8 cellular contexts compared by ENCODE assay signal in genomic region chr2:230643576-230644291, GRCh38.
A peak's percentile ranks its signal among the peaks of the same experiment; 100 is the strongest.
DNase-seq lines count a peak whose midpoint lies in the region; ATAC-seq and TF ChIP-seq lines count a peak whose summit lies in the region.

No MANE protein-coding gene starts in this region.

- no peak for TF ChIP-seq CTCF in WTC11 (IDR thresholded peaks at IDR 0.05)

- peaks cover 3% of the 10 kb centered on the region for H3K36me3 Mint-ChIP-seq in activated CD4-positive, alpha-beta T cell treated with anti-CD3 and anti-CD28 coated beads, Interleukin-2, amount 10 ng/mL, durations not matched to agents 24 days and 14 days (ENCODE audit: low read depth)
- no peaks in the 10 kb centered on the region for H3K36me3 Mint-ChIP-seq in stimulated activated effector memory CD8-positive, alpha-beta T cell treated with anti-CD3 and anti-CD28 coated beads, Interleukin-12 subunit alpha, Interleukin-12 subunit beta, amount 100 ng/mL, for 72 hours
- H3K36me3 Mint-ChIP-seq in WTC11 = no peaks in the 10 kb centered on the region

- CTCF ChIA-PET in WTC11 (lab: Charles Lee) = no interaction called here

- H3K27ac Mint-ChIP-seq in activated CD4-positive, alpha-beta T cell treated with anti-CD3 and anti-CD28 coated beads, Interleukin-2, amount 10 ng/mL, durations not matched to agents 24 days and 14 days = peak overlapping the region; percentile 90
- H3K27ac Mint-ChIP-seq in stimulated activated effector memory CD8-positive, alpha-beta T cell treated with anti-CD3 and anti-CD28 coated beads, Interleukin-12 subunit alpha, Interleukin-12 subunit beta, amount 100 ng/mL, for 72 hours = peak overlapping the region; percentile 92
- no peak overlapping the region for H3K27ac Mint-ChIP-seq in WTC11

- POLR2A ChIA-PET in WTC11 (lab: Charles Lee) = no interaction called here

- H3K4me3 Mint-ChIP-seq in activated CD4-positive, alpha-beta T cell treated with anti-CD3 and anti-CD28 coated beads, Interleukin-2, amount 10 ng/mL, durations not matched to agents 24 days and 14 days = peak overlapping the region; percentile 28
- peak overlapping the region; percentile 39 for H3K4me3 Mint-ChIP-seq in stimulated activated effector memory CD8-positive, alpha-beta T cell treated with anti-CD3 and anti-CD28 coated beads, Interleukin-12 subunit alpha, Interleukin-12 subunit beta, amount 100 ng/mL, for 72 hours
- no peak overlapping the region for H3K4me3 Mint-ChIP-seq in WTC11

- DNase-seq in activated CD4-positive, alpha-beta T cell treated with anti-CD3 and anti-CD28 coated beads, Interleukin-2, amount 10 ng/mL, durations not matched to agents 24 days and 14 days = peak; percentile 87
- DNase-seq in left ventricle myocardium superior (no peak), NCI-H2171 treated with DMSO at 0.1 percent for 48 hours (lab: John Stamatoyannopoulos, UW) (no peak), WTC11 (ENCODE audit: low spot score) (no peak)
- peak in 1 of 2 donors; percentile 73 for DNase-seq in stimulated activated effector memory CD8-positive, alpha-beta T cell treated with anti-CD3 and anti-CD28 coated beads, Interleukin-12 subunit alpha, Interleukin-12 subunit beta, amount 100 ng/mL, for 72 hours (ENCODE audit: low spot score in 2 of 2)

- H3K27me3 Mint-ChIP-seq in activated CD4-positive, alpha-beta T cell treated with anti-CD3 and anti-CD28 coated beads, Interleukin-2, amount 10 ng/mL, durations not matched to agents 24 days and 14 days = no peaks in the 10 kb centered on the region
- no peaks in the 10 kb centered on the region for H3K27me3 Mint-ChIP-seq in WTC11 (ENCODE audit: low read depth)

- peak; percentile 72 for ATAC-seq in GM19035 (IDR thresholded peaks at IDR 0.05; ENCODE audit: unreplicated experiment)
- peak; percentile 81 for ATAC-seq in HG03196 (IDR thresholded peaks at IDR 0.05; ENCODE audit: unreplicated experiment)
- ATAC-seq in left ventricle myocardium superior = peak; percentile 82
- peak; percentile 92 for ATAC-seq in stimulated activated effector memory CD8-positive, alpha-beta T cell treated with anti-CD3 and anti-CD28 coated beads, Interleukin-12 subunit alpha, Interleukin-12 subunit beta, amount 100 ng/mL, for 72 hours
- no peak; the same call in 1 of the 2 replicates for ATAC-seq in WTC11
- ATAC-seq in GM18858 (IDR thresholded peaks at IDR 0.05; ENCODE audit: unreplicated experiment) = no peak

- peaks cover 7% of the 10 kb centered on the region for H3K9me3 Mint-ChIP-seq in activated CD4-positive, alpha-beta T cell treated with anti-CD3 and anti-CD28 coated beads, Interleukin-2, amount 10 ng/mL, durations not matched to agents 24 days and 14 days
- no peaks in the 10 kb centered on the region for H3K9me3 Mint-ChIP-seq in stimulated activated effector memory CD8-positive, alpha-beta T cell treated with anti-CD3 and anti-CD28 coated beads, Interleukin-12 subunit alpha, Interleukin-12 subunit beta, amount 100 ng/mL, for 72 hours
- H3K9me3 Mint-ChIP-seq in WTC11 = peaks cover 4% of the 10 kb centered on the region; the same call in 1 of the 2 replicates

- H3K4me1 Mint-ChIP-seq in activated CD4-positive, alpha-beta T cell treated with anti-CD3 and anti-CD28 coated beads, Interleukin-2, amount 10 ng/mL, durations not matched to agents 24 days and 14 days = peaks cover 24% of the 10 kb centered on the region
- H3K4me1 Mint-ChIP-seq in stimulated activated effector memory CD8-positive, alpha-beta T cell treated with anti-CD3 and anti-CD28 coated beads, Interleukin-12 subunit alpha, Interleukin-12 subunit beta, amount 100 ng/mL, for 72 hours = peaks cover 20% of the 10 kb centered on the region
- no peaks in the 10 kb centered on the region for H3K4me1 Mint-ChIP-seq in WTC11

- intact Hi-C loops in activated CD4-positive, alpha-beta T cell treated with anti-CD3 and anti-CD28 coated beads, Interleukin-2, amount 10 ng/mL, durations not matched to agents 24 days and 14 days (cut with micrococcal nuclease) = loop anchor here (1.0 to 2.0 kb wide), 4 partner anchors 16 to 151 kb away; no protein-coding TSS in a partner anchor
- intact Hi-C loops in left ventricle myocardium superior (cut with micrococcal nuclease) = no loop called here

TF ChIP-seq in WTC11, 78 proteins besides CTCF, POLR2A, EP300 and RAD21:
- TF ChIP-seq TEAD4 (CRISPR knock-in tag; IDR thresholded peaks at IDR 0.05) (no peak), SMAD3 (CRISPR knock-in tag; IDR thresholded peaks at IDR 0.05; ENCODE audit: borderline replicate concordance) (no peak), E2F4 (CRISPR knock-in tag; IDR thresholded peaks at IDR 0.05; ENCODE audit: borderline replicate concordance, low read depth) (no peak), NR1H2 (CRISPR knock-in tag; IDR thresholded peaks at IDR 0.05) (no peak), PREB (CRISPR knock-in tag; IDR thresholded peaks at IDR 0.05; ENCODE audit: borderline replicate concordance) (no peak), JAZF1 (CRISPR knock-in tag; IDR thresholded peaks at IDR 0.05) (no peak), ATF3 (CRISPR knock-in tag; conservative IDR thresholded peaks at IDR 0.05) (no peak), TCF7 (CRISPR knock-in tag; IDR thresholded peaks at IDR 0.05; ENCODE audit: low read depth) (no peak), MYBL2 (CRISPR knock-in tag; IDR thresholded peaks at IDR 0.05) (no peak), NFYB (CRISPR knock-in tag; conservative IDR thresholded peaks at IDR 0.05; ENCODE audit: low read depth) (no peak), NFATC4 (CRISPR knock-in tag; IDR thresholded peaks at IDR 0.05) (no peak), AFF4 (CRISPR knock-in tag; IDR thresholded peaks at IDR 0.05; ENCODE audit: borderline replicate concordance) (no peak), FOXP4 (CRISPR knock-in tag; IDR thresholded peaks at IDR 0.05) (no peak), ZNF219 (CRISPR knock-in tag; IDR thresholded peaks at IDR 0.05; ENCODE audit: borderline replicate concordance) (no peak)

Comparison
In these comparisons a context has a peak if more than half of its experiments do, and no peak if none do; other contexts are left out.
1. ATAC-seq: peak in GM19035 (single experiment), HG03196 (single experiment), left ventricle myocardium superior (single experiment) and stimulated activated effector memory CD8-positive, alpha-beta T cell treated with anti-CD3 and anti-CD28 coated beads, Interleukin-12 subunit alpha, Interleukin-12 subunit beta, amount 100 ng/mL, for 72 hours (single experiment); none in WTC11 (single experiment) and GM18858 (single experiment).